ENCODE assay signal across 12 cellular contexts in genomic region chr2:178521304-178522150, GRCh38. TPM values are rescaled to one million over a fixed set of nuclear protein-coding genes. Genes with fewer than 3 reads are reported as not detected.
DNase-seq lines count a peak whose midpoint lies in the region; ATAC-seq and TF ChIP-seq lines count a peak whose summit lies in the region.
"Had no signal": no experiment of that assay in that cellular context is flagged by ENCODE, and none has a peak within 500 bp of the region (broad histone marks: within the 10 kb centered on the region; RNA-seq: fewer than 3 reads in every experiment).

No MANE protein-coding gene starts in this region.

- 88% methylated on average over 10 of the region's 11 CpGs for WGBS in right lobe of liver (ENCODE audit: insufficient coverage, low coverage, low lambda C conversion rate, missing lambda C conversion rate)

- no peak for TF ChIP-seq POLR2A in right lobe of liver (IDR thresholded peaks at IDR 0.05)

- ATAC-seq in left colon (peak; percentile 41), right lobe of liver (no peak)
- no peak for ATAC-seq in stimulated activated memory B cell treated with anti-CD40 and anti-IgM and Interleukin-4, amounts not matched to agents 10 μg/mL and 1 μg/mL and 100 μg/mL, for 72 hours

- H3K4me3 Mint-ChIP-seq in activated naive CD4-positive, alpha-beta T cell treated with anti-CD3 and anti-CD28 coated beads, Interleukin-2, amount 50 U/mL, for 24 hours, result no peak overlapping the region
- no peak overlapping the region for H3K4me3 Mint-ChIP-seq in stimulated activated memory B cell treated with anti-CD40 and anti-IgM and Interleukin-4, amounts not matched to agents 10 μg/mL and 1 μg/mL and 100 μg/mL, for 72 hours

- no peaks in the 10 kb centered on the region for H3K9me3 ChIP-seq in right lobe of liver
- H3K9me3 ChIP-seq: esophagus squamous epithelium had no signal

- H3K4me1 ChIP-seq in right lobe of liver, result peaks cover 0 to 4% (median 0%) of the 10 kb centered on the region in 4 donors

- no peak for TF ChIP-seq CTCF in right lobe of liver (IDR thresholded peaks at IDR 0.05)

- intact Hi-C loops in left colon (cut with DNase I, micrococcal nuclease), result no loop called here
- intact Hi-C loops in right lobe of liver (cut with DNase I), result no loop called here

- H3K27me3 Mint-ChIP-seq in activated naive CD4-positive, alpha-beta T cell treated with anti-CD3 and anti-CD28 coated beads, Interleukin-2, amount 50 U/mL, for 24 hours, result no peaks in the 10 kb centered on the region
- H3K27me3 Mint-ChIP-seq in stimulated activated memory B cell treated with anti-CD40 and anti-IgM and Interleukin-4, amounts not matched to agents 10 μg/mL and 1 μg/mL and 100 μg/mL, for 72 hours, result no peaks in the 10 kb centered on the region

- no peak for DNase-seq in activated naive CD4-positive, alpha-beta T cell treated with anti-CD3 and anti-CD28 coated beads, Interleukin-2, amount 50 U/mL, for 16 hours
- DNase-seq in activated CD4-positive, alpha-beta T cell treated with anti-CD3 and anti-CD28 coated beads, Interleukin-2, amount 50 U/mL, for 48 hours, result peak; percentile 33 to 55
- DNase-seq in left colon (no peak), right lobe of liver (no peak), substantia nigra (lab: John Stamatoyannopoulos, UW) (no peak), NCI-H446 treated with DMSO at 0.1 percent for 48 hours (lab: John Stamatoyannopoulos, UW) (no peak)
- DNase-seq: esophagus squamous epithelium, NCI-H1417 treated with DMSO at 0.1 percent for 48 hours, NCI-H2171, NCI-H774 had no signal

- no peaks in the 10 kb centered on the region for H3K9me3 Mint-ChIP-seq in activated naive CD4-positive, alpha-beta T cell treated with anti-CD3 and anti-CD28 coated beads, Interleukin-2, amount 50 U/mL, for 24 hours
- H3K9me3 Mint-ChIP-seq in stimulated activated memory B cell treated with anti-CD40 and anti-IgM and Interleukin-4, amounts not matched to agents 10 μg/mL and 1 μg/mL and 100 μg/mL, for 72 hours, result no peaks in the 10 kb centered on the region

- peak overlapping the region; percentile 8 for H3K27ac Mint-ChIP-seq in activated naive CD4-positive, alpha-beta T cell treated with anti-CD3 and anti-CD28 coated beads, Interleukin-2, amount 50 U/mL, for 24 hours
- peak overlapping the region; percentile 82 for H3K27ac Mint-ChIP-seq in stimulated activated memory B cell treated with anti-CD40 and anti-IgM and Interleukin-4, amounts not matched to agents 10 μg/mL and 1 μg/mL and 100 μg/mL, for 72 hours

- H3K36me3 Mint-ChIP-seq in activated naive CD4-positive, alpha-beta T cell treated with anti-CD3 and anti-CD28 coated beads, Interleukin-2, amount 50 U/mL, for 24 hours, result peaks cover 9% of the 10 kb centered on the region
- H3K36me3 Mint-ChIP-seq in stimulated activated memory B cell treated with anti-CD40 and anti-IgM and Interleukin-4, amounts not matched to agents 10 μg/mL and 1 μg/mL and 100 μg/mL, for 72 hours, result peaks cover 24% of the 10 kb centered on the region

- no peaks in the 10 kb centered on the region for H3K36me3 ChIP-seq in right lobe of liver

- H3K4me3 ChIP-seq in right lobe of liver, result no peak overlapping the region

- H3K27ac ChIP-seq in right lobe of liver, result no peak overlapping the region
- no peak overlapping the region for H3K27ac ChIP-seq in substantia nigra (ENCODE audit: low read depth, low read length, poor library complexity, severe bottlenecking)

- H3K27me3 ChIP-seq in right lobe of liver, result no peaks in the 10 kb centered on the region
- H3K27me3 ChIP-seq: esophagus squamous epithelium had no signal

- H3K4me1 Mint-ChIP-seq in activated naive CD4-positive, alpha-beta T cell treated with anti-CD3 and anti-CD28 coated beads, Interleukin-2, amount 50 U/mL, for 24 hours, result peaks cover 25% of the 10 kb centered on the region
- H3K4me1 Mint-ChIP-seq in stimulated activated memory B cell treated with anti-CD40 and anti-IgM and Interleukin-4, amounts not matched to agents 10 μg/mL and 1 μg/mL and 100 μg/mL, for 72 hours, result peaks cover 15% of the 10 kb centered on the region

RNA-seq across cellular contexts. Expression of gene PLEKHA3, which starts 41.3 kb away (rescaled TPM):
- total RNA-seq in left colon (10 to 100 TPM; 17.7 to 31.9 TPM), right lobe of liver (10 to 100 TPM in 4 of 6 experiments, 1 to 10 TPM in 2; 4.4 to 21.2 (median 15.1) TPM)

RNA-seq across cellular contexts. Expression of gene FKBP7, which starts 43.1 kb away (rescaled TPM):
- total RNA-seq in left colon (1 to 10 TPM; 2.4 to 3.5 TPM), right lobe of liver (10 to 100 TPM in 1 of 6 experiments, 1 to 10 TPM in 5; 2.5 to 12.7 (median 4.8) TPM)

Comparison
In these comparisons a context has a peak if more than half of its experiments do, and no peak if none do; other contexts are left out.
1. DNase-seq: peak in activated CD4-positive, alpha-beta T cell treated with anti-CD3 and anti-CD28 coated beads, Interleukin-2, amount 50 U/mL, for 48 hours (2 of 2); none in activated naive CD4-positive, alpha-beta T cell treated with anti-CD3 and anti-CD28 coated beads, Interleukin-2, amount 50 U/mL, for 16 hours (single experiment), left colon (0 of 2), right lobe of liver (0 of 3), substantia nigra (0 of 49) and NCI-H446 treated with DMSO at 0.1 percent for 48 hours (single experiment).